ENCODE assay signal across 19 cellular contexts in genomic region chr5:140018517-140018916, GRCh38.
"Had no signal": no experiment of that assay in that cellular context is flagged by ENCODE, and none has a peak within 500 bp of the region (broad histone marks: within the 10 kb centered on the region; RNA-seq: fewer than 3 reads in every experiment).

No MANE protein-coding gene starts in this region.

- H3K27me3 Mint-ChIP-seq: progenitor cell of endocrine pancreas had no signal

- H3K27ac Mint-ChIP-seq: endodermal cell, immature natural killer cell, naive B cell, nephron, progenitor cell of endocrine pancreas, type B pancreatic cell had no signal

- H3K4me1 Mint-ChIP-seq: endodermal cell, immature natural killer cell, naive B cell, nephron had no signal

- H3K36me3 Mint-ChIP-seq: immature natural killer cell, naive B cell, type B pancreatic cell had no signal

- ATAC-seq: sciatic nerve had no signal

- H3K9me3 ChIP-seq: pancreas, suprapubic skin, thyroid gland had no signal

- H3K36me3 ChIP-seq: pancreas, suprapubic skin, thyroid gland had no signal

- H3K27ac ChIP-seq: coronary artery, suprapubic skin, thyroid gland had no signal

- H3K27me3 ChIP-seq: pancreas had no signal

- DNase-seq: effector CD4-positive, alpha-beta T cell; endodermal cell; erythroblast; foreskin melanocyte; immature natural killer cell; mesendoderm; naive B cell; occipital lobe; small intestine; stimulated activated CD4-positive, alpha-beta T cell treated with anti-CD3 and anti-CD28 coated beads, Interleukin-12 subunit alpha, Interleukin-12 subunit beta, amount 100 ng/mL, for 4 hours; stimulated activated naive CD4-positive, alpha-beta T cell; thyroid gland had no signal

- H3K9me3 Mint-ChIP-seq: endodermal cell, immature natural killer cell, naive B cell, nephron, type B pancreatic cell had no signal

- H3K4me3 Mint-ChIP-seq: endodermal cell, immature natural killer cell, naive B cell, nephron, type B pancreatic cell had no signal

- H3K4me3 ChIP-seq: coronary artery, pancreas, suprapubic skin, thyroid gland had no signal

- H3K4me1 ChIP-seq: suprapubic skin had no signal
